ENCODE assay signal across 8 cellular contexts in genomic region chr1:51516639-51517158, GRCh38. TPM values are rescaled to one million over a fixed set of nuclear protein-coding genes. Genes with fewer than 3 reads are reported as not detected.
DNase-seq lines count a peak whose midpoint lies in the region; ATAC-seq and TF ChIP-seq lines count a peak whose summit lies in the region.

No MANE protein-coding gene starts in this region.

- DNase-seq in DND-41, result no peak
- peak; percentile 50 for DNase-seq in NAMALWA (ENCODE audit: low spot score)
- DNase-seq in effector memory CD4-positive, alpha-beta T cell, result no peak
- peak; percentile 83 for DNase-seq in osteoblast (ENCODE audit: insufficient read length, low spot score, missing footprints)
- DNase-seq in sciatic nerve (ENCODE audit: low spot score), result no peak
- no peak for DNase-seq in GM20000 (ENCODE audit: low spot score)

- no peak overlapping the region for H3K27ac ChIP-seq in DND-41 (ENCODE audit: low read length)
- no peak overlapping the region for H3K27ac ChIP-seq in effector memory CD4-positive, alpha-beta T cell (ENCODE audit: insufficient read depth, low read length, poor library complexity, severe bottlenecking)
- no peak overlapping the region for H3K27ac ChIP-seq in osteoblast (ENCODE audit: low read depth, low read length)

- H2AFZ ChIP-seq in DND-41 (ENCODE audit: low read depth, low read length), result no peak overlapping the region
- H2AFZ ChIP-seq in osteoblast (ENCODE audit: low read length), result no peak overlapping the region

- ATAC-seq in DND-41 (ENCODE audit: insufficient read depth, low read depth) (no peak), sciatic nerve (no peak), HG02884 (IDR thresholded peaks at IDR 0.05; ENCODE audit: unreplicated experiment) (no peak), GM21786 (IDR thresholded peaks at IDR 0.05; ENCODE audit: unreplicated experiment) (no peak)

- H3K79me2 ChIP-seq in DND-41 (ENCODE audit: insufficient read depth, low read length) (peaks cover 66% of the 10 kb centered on the region), osteoblast (ENCODE audit: insufficient read depth, low read length) (peaks cover 71% of the 10 kb centered on the region)

- H3K9me3 ChIP-seq in DND-41 (ENCODE audit: insufficient read depth, low read length, severe bottlenecking) (no peaks in the 10 kb centered on the region), osteoblast (ENCODE audit: low read depth, low read length) (no peaks in the 10 kb centered on the region)
- H3K9me3 ChIP-seq in effector memory CD4-positive, alpha-beta T cell (ENCODE audit: control insufficient read depth, low read length), result no peaks in the 10 kb centered on the region

- TF ChIP-seq CTCF in DND-41 (IDR thresholded peaks at IDR 0.05; ENCODE audit: borderline replicate concordance, extremely low read depth, low read length, poor library complexity, severe bottlenecking) (no peak), osteoblast (IDR thresholded peaks at IDR 0.05; ENCODE audit: extremely low read depth, low read depth, low read length) (no peak), GM20000 (IDR thresholded peaks at IDR 0.05; ENCODE audit: extremely low read depth, missing control alignments) (no peak)

- peak overlapping the region; percentile 98; the same call in 1 of the 2 replicates for H3K4me2 ChIP-seq in DND-41 (ENCODE audit: insufficient read depth, low read length)
- peak overlapping the region; percentile 91 for H3K4me2 ChIP-seq in osteoblast (ENCODE audit: insufficient read depth, low read length)

- intact Hi-C loops in sciatic nerve (cut with DNase I), result no loop called here

- H3K9ac ChIP-seq in DND-41 (ENCODE audit: low read depth, low read length), result no peak overlapping the region

- H3K27me3 ChIP-seq in DND-41 (ENCODE audit: insufficient read depth, low read length, poor library complexity) (peaks cover 3% of the 10 kb centered on the region), osteoblast (ENCODE audit: insufficient read depth, low read length) (no peaks in the 10 kb centered on the region)
- H3K27me3 ChIP-seq in effector memory CD4-positive, alpha-beta T cell (replicated peaks; ENCODE audit: control insufficient read depth, insufficient read depth, low read length, poor library complexity, severe bottlenecking), result no peaks in the 10 kb centered on the region

- H3K36me3 ChIP-seq in DND-41 (ENCODE audit: insufficient read depth, low read length), result no peaks in the 10 kb centered on the region
- no peaks in the 10 kb centered on the region for H3K36me3 ChIP-seq in effector memory CD4-positive, alpha-beta T cell (ENCODE audit: control insufficient read depth, insufficient read depth, low read length)
- no peaks in the 10 kb centered on the region for H3K36me3 ChIP-seq in osteoblast (ENCODE audit: insufficient read depth, low read length)

- no peak overlapping the region for H3K4me3 ChIP-seq in DND-41 (ENCODE audit: low read depth in 1 of 2, low read length in 2 of 2)
- H3K4me3 ChIP-seq in effector memory CD4-positive, alpha-beta T cell (ENCODE audit: insufficient read depth, low read depth, low read length, poor library complexity, severe bottlenecking), result peak overlapping the region; percentile 2
- H3K4me3 ChIP-seq in osteoblast (ENCODE audit: insufficient read depth, low read length), result no peak overlapping the region

- H4K20me1 ChIP-seq in DND-41 (ENCODE audit: insufficient read depth, low read length) (peaks cover 3% of the 10 kb centered on the region; the same call in 1 of the 2 replicates), osteoblast (ENCODE audit: insufficient read depth, low read length) (peaks cover 3% of the 10 kb centered on the region)

- peaks cover 35% of the 10 kb centered on the region for H3K4me1 ChIP-seq in DND-41 (ENCODE audit: insufficient read depth, low read length)
- H3K4me1 ChIP-seq in effector memory CD4-positive, alpha-beta T cell (ENCODE audit: control insufficient read depth, insufficient read depth, low read length, poor library complexity, severe bottlenecking), result peaks cover 32% of the 10 kb centered on the region
- peaks cover 32% of the 10 kb centered on the region for H3K4me1 ChIP-seq in osteoblast (ENCODE audit: insufficient read depth, low read length)

RNA-seq across cellular contexts. Expression of gene EPS15, which starts 2.4 kb away (rescaled TPM):
- total RNA-seq in osteoblast, result 79.9 and 82.2 TPM in 2 replicates
- total RNA-seq in sciatic nerve, result 119 TPM

Comparison
In these comparisons a context has a peak if more than half of its experiments do, and no peak if none do; other contexts are left out.
1. DNase-seq: peak in NAMALWA (single experiment) and osteoblast (single experiment); none in DND-41 (single experiment), effector memory CD4-positive, alpha-beta T cell (0 of 3), sciatic nerve (single experiment) and GM20000 (single experiment).